11 cellular contexts compared by ENCODE assay signal in genomic region chr2:71831208-71831577, GRCh38.
DNase-seq lines count a peak whose midpoint lies in the region; ATAC-seq and TF ChIP-seq lines count a peak whose summit lies in the region.
"Had no signal": no experiment of that assay in that cellular context is flagged by ENCODE, and none has a peak within 500 bp of the region (broad histone marks: within the 10 kb centered on the region; RNA-seq: fewer than 3 reads in every experiment).

No MANE protein-coding gene starts in this region.

- peaks cover 1% of the 10 kb centered on the region for H3K27me3 Mint-ChIP-seq in glutamatergic neuron (ENCODE audit: unreplicated experiment)

- H3K9me3 ChIP-seq in RWPE2 (ENCODE audit: severe bottlenecking) (no peaks in the 10 kb centered on the region), tibial nerve (peaks cover 0 to 4% (median 0%) of the 10 kb centered on the region in 4 donors)

- ATAC-seq in RWPE2 (ENCODE audit: low read depth) (peak; percentile 53; the same call in 1 of the 3 replicates), omental fat pad (ENCODE audit: low FRiP score) (no peak)
- ATAC-seq: CD8-positive, alpha-beta T cell; K562 had no signal

- H3K4me3 Mint-ChIP-seq in glutamatergic neuron (ENCODE audit: unreplicated experiment): no peak overlapping the region
- H3K4me3 Mint-ChIP-seq: CD8-positive, alpha-beta T cell had no signal

- H3K4me1 ChIP-seq in RWPE2 (ENCODE audit: insufficient read depth, poor library complexity, severe bottlenecking) (peaks cover 4% of the 10 kb centered on the region), tibial nerve (peaks cover 0 to 17% (median 0%) of the 10 kb centered on the region in 4 donors)

- peaks cover 7% of the 10 kb centered on the region for H3K4me1 Mint-ChIP-seq in glutamatergic neuron (ENCODE audit: low read depth, unreplicated experiment)

- no peaks in the 10 kb centered on the region for H3K27me3 ChIP-seq in RWPE2 (ENCODE audit: insufficient read depth, poor library complexity, severe bottlenecking)
- H3K27me3 ChIP-seq in tibial nerve: no peaks in the 10 kb centered on the region

- no peak overlapping the region for H3K4me3 ChIP-seq in RWPE2 (ENCODE audit: severe bottlenecking)
- no peak overlapping the region for H3K4me3 ChIP-seq in fibroblast of the aortic adventitia (ENCODE audit: low read depth, low read length)
- H3K4me3 ChIP-seq in tibial nerve: no peak overlapping the region
- H3K4me3 ChIP-seq: K562 had no signal

- no peak for TF ChIP-seq POLR2A in tibial nerve (IDR thresholded peaks at IDR 0.05)

- intact Hi-C loops in posterior vena cava (cut with DNase I): no loop called here

- H3K36me3 ChIP-seq in RWPE2 (ENCODE audit: low read depth): no peaks in the 10 kb centered on the region
- no peaks in the 10 kb centered on the region for H3K36me3 ChIP-seq in tibial nerve

- TF ChIP-seq CTCF in AG09319 (IDR thresholded peaks at IDR 0.05; ENCODE audit: low read depth, low read length) (no peak; the same call in 1 of the 2 replicates), RWPE2 (IDR thresholded peaks at IDR 0.05; ENCODE audit: poor library complexity, severe bottlenecking) (no peak), fibroblast of the aortic adventitia (IDR thresholded peaks at IDR 0.05; ENCODE audit: insufficient read depth, low read length) (no peak), tibial nerve (IDR thresholded peaks at IDR 0.05) (no peak), omental fat pad (IDR thresholded peaks at IDR 0.05) (no peak), glutamatergic neuron (IDR thresholded peaks at IDR 0.05; ENCODE audit: partially characterized antibody, unreplicated experiment) (no peak)

- H3K27ac Mint-ChIP-seq in glutamatergic neuron (ENCODE audit: unreplicated experiment): no peak overlapping the region
- H3K27ac Mint-ChIP-seq: CD8-positive, alpha-beta T cell had no signal

- DNase-seq in AG09319 (ENCODE audit: extremely low read depth, low read depth): peak; percentile 50
- no peak for DNase-seq in RWPE2 (ENCODE audit: low spot score)
- DNase-seq in fibroblast of the aortic adventitia (ENCODE audit: low read depth): peak; percentile 90
- peak; percentile 90 for DNase-seq in posterior vena cava (ENCODE audit: low spot score)
- DNase-seq in tibial nerve (ENCODE audit: low spot score in 2 of 2): no peak
- no peak for DNase-seq in omental fat pad (ENCODE audit: low spot score)
- DNase-seq in activated CD4-positive, CD25-positive, alpha-beta regulatory T cell (lab: John Stamatoyannopoulos, UW): no peak
- no peak for DNase-seq in glutamatergic neuron
- DNase-seq: activated CD4-positive, alpha-beta T cell treated with anti-CD3 and anti-CD28 coated beads for 4 hours; CD8-positive, alpha-beta T cell had no signal

- no peaks in the 10 kb centered on the region for H3K36me3 Mint-ChIP-seq in glutamatergic neuron (ENCODE audit: unreplicated experiment)
- H3K36me3 Mint-ChIP-seq: CD8-positive, alpha-beta T cell had no signal

- TF ChIP-seq EP300 in tibial nerve (IDR thresholded peaks at IDR 0.05): no peak

- peaks cover 3% of the 10 kb centered on the region for H3K9me3 Mint-ChIP-seq in glutamatergic neuron (ENCODE audit: unreplicated experiment)
- H3K9me3 Mint-ChIP-seq: CD8-positive, alpha-beta T cell had no signal

- 31 to 34% methylated on average over 5 to 7 of the region's 7 CpGs for WGBS in tibial nerve, 2 donors

- H3K27ac ChIP-seq in RWPE2 (ENCODE audit: poor library complexity, severe bottlenecking) (no peak overlapping the region), tibial nerve (peak overlapping the region in 1 of 4 donors; percentile 30)

Comparison
In these comparisons a context has a peak if more than half of its experiments do, and no peak if none do; other contexts are left out.
1. DNase-seq: peak in AG09319 (single experiment), fibroblast of the aortic adventitia (single experiment) and posterior vena cava (single experiment); none in RWPE2 (single experiment), tibial nerve (0 of 2), omental fat pad (single experiment), activated CD4-positive, CD25-positive, alpha-beta regulatory T cell (0 of 4) and glutamatergic neuron (single experiment).